ENCODE assay signal across 22 cellular contexts in genomic region chr18:10566390-10566789, GRCh38.
"Had no signal": no experiment of that assay in that cellular context is flagged by ENCODE, and none has a peak within 500 bp of the region (broad histone marks: within the 10 kb centered on the region; RNA-seq: fewer than 3 reads in every experiment).

No MANE protein-coding gene starts in this region.

- H3K36me3 ChIP-seq: Peyer's patch had no signal

- H3K27ac ChIP-seq: HL-60, PC-9, Peyer's patch had no signal

- DNase-seq: Karpas-422, KG1, MM.1S, NCI-H1092 treated with DMSO at 0.1 percent for 48 hours, NCI-H1436, NCI-H187, NCI-H2029, NCI-H2081 treated with DMSO at 0.1 percent for 48 hours, NCI-H2171, NCI-H226, NCI-H446, NCI-H510A, NCI-H524 treated with DMSO at 0.1 percent for 48 hours, NCI-H69, NCI-H774, OCI-M1, PC-9, Peyer's patch, SHP77, SK-N-SH, SW 1271 had no signal

- H3K4me2 ChIP-seq: PC-9, SK-N-SH had no signal

- H2AFZ ChIP-seq: PC-9 had no signal

- H3K9ac ChIP-seq: SK-N-SH had no signal

- H3K4me3 ChIP-seq: PC-9, Peyer's patch had no signal

- H3K9me3 ChIP-seq: Peyer's patch, SK-N-SH had no signal

- H3K27me3 ChIP-seq: Peyer's patch had no signal

- H3K4me1 ChIP-seq: Peyer's patch had no signal
